8 cellular contexts compared by ENCODE assay signal in the genomic region with DNA sequence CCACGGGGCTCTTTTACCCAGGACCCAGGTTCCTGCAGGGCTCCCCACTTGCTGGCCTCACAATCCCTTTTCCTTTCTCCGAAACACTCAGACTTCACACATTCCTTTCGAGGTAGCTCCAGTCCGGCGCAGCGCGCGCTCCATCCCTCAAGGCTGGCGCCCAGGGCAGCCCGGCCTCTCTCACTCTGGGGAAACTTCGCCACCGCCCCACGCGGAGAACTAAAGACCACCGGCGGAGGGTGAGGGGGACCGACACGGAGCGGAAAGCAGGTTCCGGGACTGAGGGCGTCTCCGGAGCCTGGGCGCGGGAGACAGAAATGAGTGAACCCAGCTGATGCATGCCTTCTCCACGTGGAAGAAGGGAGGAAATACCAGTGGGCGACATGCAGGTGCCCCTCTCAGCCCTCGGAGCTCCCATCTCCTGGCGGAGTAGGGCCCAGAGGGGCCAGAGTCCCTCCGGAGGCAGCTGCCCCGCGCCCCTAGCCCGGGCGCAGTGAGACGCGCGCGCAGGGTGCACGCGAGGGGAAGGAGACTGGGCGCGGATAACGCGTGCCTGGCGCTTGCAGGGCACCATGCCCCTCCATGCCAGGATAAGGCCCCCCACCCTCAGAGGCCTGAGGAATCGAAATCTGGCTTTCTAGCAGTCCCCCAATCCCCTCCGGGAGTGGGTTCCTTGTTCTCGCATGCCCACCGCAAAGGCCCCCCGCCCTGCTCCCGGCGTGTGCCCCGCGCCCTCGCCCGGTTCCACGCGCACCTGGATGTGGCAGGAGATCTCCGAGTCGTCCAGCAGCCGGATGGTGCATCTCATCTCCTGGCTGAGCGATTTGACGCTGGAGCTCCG. TPM values are rescaled to one million over a fixed set of nuclear protein-coding genes. Genes with fewer than 3 reads are reported as not detected.
A peak's percentile ranks its signal among the peaks of the same experiment; 100 is the strongest.
DNase-seq lines count a peak whose midpoint lies in the region; ATAC-seq and TF ChIP-seq lines count a peak whose summit lies in the region.

No MANE protein-coding gene starts in this region.

- no peak overlapping the region for H3K27ac Mint-ChIP-seq in osteocyte (ENCODE audit: unreplicated experiment)

- no peaks in the 10 kb centered on the region for H3K36me3 ChIP-seq in BJ (ENCODE audit: control insufficient read depth, insufficient read depth, low read length)
- no peaks in the 10 kb centered on the region for H3K36me3 ChIP-seq in NT2/D1 (ENCODE audit: insufficient read depth, insufficient read length, low read length)

- DNase-seq in BJ (ENCODE audit: low read depth): no peak
- DNase-seq in NT2/D1 (ENCODE audit: low read depth, low spot score): no peak
- peak; percentile 4 for DNase-seq in foreskin melanocyte
- peak; percentile 85 for DNase-seq in osteocyte (ENCODE audit: extremely low spot score, unreplicated experiment)
- no peak for DNase-seq in mucosa of gallbladder (ENCODE audit: low spot score)
- no peak for DNase-seq in NCI-H2227 treated with DMSO at 0.1 percent for 48 hours (lab: John Stamatoyannopoulos, UW)
- DNase-seq in GM13976 (ENCODE audit: low spot score): no peak

- peaks cover 4% of the 10 kb centered on the region for H3K4me1 ChIP-seq in NT2/D1 (ENCODE audit: insufficient read depth, insufficient read length)

- H3K27me3 Mint-ChIP-seq in osteocyte (ENCODE audit: unreplicated experiment): peaks cover 29% of the 10 kb centered on the region

- no peak for ATAC-seq in GM18505 (IDR thresholded peaks at IDR 0.05; ENCODE audit: unreplicated experiment)

- peaks cover 10% of the 10 kb centered on the region for H3K4me1 Mint-ChIP-seq in osteocyte (ENCODE audit: unreplicated experiment)

- no peaks in the 10 kb centered on the region for H3K9me3 Mint-ChIP-seq in osteocyte (ENCODE audit: unreplicated experiment)

- POLR2A ChIA-PET in BJ (lab: Charles Lee): no interaction called here

- in situ Hi-C loops in GM13976 (cut with MboI; ENCODE audit: low sequenced_read_pairs, unreplicated experiment): no loop called here

- no peak for TF ChIP-seq POLR2A in GM18505 (IDR thresholded peaks at IDR 0.05; ENCODE audit: borderline replicate concordance, extremely low read depth, insufficient read depth, insufficient read length)

- peak overlapping the region; percentile 57 for H3K4me3 ChIP-seq in BJ (ENCODE audit: low read depth, low read length)
- peak overlapping the region; percentile 69 for H3K4me3 ChIP-seq in NT2/D1 (ENCODE audit: insufficient read length, low read depth)

- H3K27me3 ChIP-seq in BJ (ENCODE audit: control insufficient read depth, insufficient read depth, low read length): peaks cover 10% of the 10 kb centered on the region
- peaks cover 39% of the 10 kb centered on the region for H3K27me3 ChIP-seq in NT2/D1 (ENCODE audit: insufficient read depth, insufficient read length)

- peak overlapping the region; percentile 51 for H3K4me3 Mint-ChIP-seq in osteocyte (ENCODE audit: unreplicated experiment)

- no peak for TF ChIP-seq CTCF in BJ (IDR thresholded peaks at IDR 0.05; ENCODE audit: insufficient read depth, low read depth, low read length)
- no peak for TF ChIP-seq CTCF in osteocyte (IDR thresholded peaks at IDR 0.05)
- no peak for TF ChIP-seq CTCF in GM13976 (IDR thresholded peaks at IDR 0.05; ENCODE audit: borderline replicate concordance, control extremely low read depth, extremely low read depth, insufficient read depth, missing control alignments)

- H3K9ac ChIP-seq in NT2/D1 (ENCODE audit: insufficient read length, low read depth): peak overlapping the region; percentile 79

- H3K36me3 Mint-ChIP-seq in osteocyte (ENCODE audit: unreplicated experiment): no peaks in the 10 kb centered on the region

- H3K9me3 ChIP-seq in NT2/D1 (ENCODE audit: insufficient read depth, low read length): no peaks in the 10 kb centered on the region

- CTCF ChIA-PET in BJ (lab: Yijun Ruan, JAX): interaction anchor here (1.2 to 1.6 kb wide), 6 partner anchors 11 to 207 kb away, joined by 3 to 6 read pairs (median 4); no protein-coding TSS in a partner anchor

RNA-seq across cellular contexts. Expression of a gene that starts 0.7 kb away (rescaled TPM):
- 0.10 and 0.15 TPM in 2 replicates for polyA plus RNA-seq in BJ (2011; rRNA removed)
- polyA minus RNA-seq in BJ (2011; rRNA and poly(A)+ RNA removed): 0.52 and 0.82 TPM in 2 replicates
- 0.29 and 0.35 TPM in 2 replicates for total RNA-seq in osteocyte
- 3.6 TPM for total RNA-seq in mucosa of gallbladder

Comparison
In these comparisons a context has a peak if more than half of its experiments do, and no peak if none do; other contexts are left out.
1. DNase-seq: peak in foreskin melanocyte (single experiment) and osteocyte (single experiment); none in BJ (single experiment), NT2/D1 (single experiment), mucosa of gallbladder (single experiment), NCI-H2227 treated with DMSO at 0.1 percent for 48 hours (single experiment) and GM13976 (single experiment).